27 cellular contexts compared by ENCODE assay signal in genomic region chr7:128151646-128152045, GRCh38.
"Had no signal": no experiment of that assay in that cellular context is flagged by ENCODE, and none has a peak within 500 bp of the region (broad histone marks: within the 10 kb centered on the region; RNA-seq: fewer than 3 reads in every experiment).

No MANE protein-coding gene starts in this region.

- H3K27me3 ChIP-seq: ascending aorta, ovary, thyroid gland, upper lobe of left lung had no signal

- H3K27ac ChIP-seq: ascending aorta, coronary artery, dorsolateral prefrontal cortex, left lung, lower lobe of right lung, neutrophil, ovary, prostate gland, sigmoid colon, thyroid gland, upper lobe of left lung, WERI-Rb-1 had no signal

- H3K4me1 ChIP-seq: ascending aorta, lower lobe of right lung, prostate gland, sigmoid colon, thyroid gland, upper lobe of left lung had no signal

- ATAC-seq: activated CD4-positive, CD25-positive, alpha-beta regulatory T cell treated with anti-CD3 and anti-CD28 coated beads, Interleukin-2, amount 50 U/mL, for 24 hours; left lung; lower lobe of right lung; stimulated activated effector memory CD8-positive, alpha-beta T cell treated with anti-CD3 and anti-CD28 coated beads, Interleukin-12 subunit alpha, Interleukin-12 subunit beta, amount 100 ng/mL, for 72 hours had no signal

- DNase-seq: activated CD4-positive, alpha-beta T cell treated with anti-CD3 and anti-CD28 coated beads for 48 hours; activated CD4-positive, alpha-beta T cell treated with anti-CD3 and anti-CD28 coated beads, Interleukin-2, amount 50 U/mL, for 48 hours; activated CD8-positive, alpha-beta memory T cell treated with anti-CD3 and anti-CD28 coated beads for 24 hours; activated CD8-positive, alpha-beta memory T cell treated with anti-CD3 and anti-CD28 coated beads, Interleukin-2, amount 50 U/mL, for 4 hours; activated gamma-delta T cell; activated naive CD4-positive, alpha-beta T cell treated with anti-CD3 and anti-CD28 coated beads, Interleukin-2, amount 10 ng/mL, durations not matched to agents 7 days and 5 days; activated naive CD8-positive, alpha-beta T cell treated with anti-CD3 and anti-CD28 coated beads, Interleukin-2, amount 10 ng/mL, durations not matched to agents 7 days and 5 days; activated T-cell treated with anti-CD3 and anti-CD28 coated beads, Interleukin-2, amount 50 U/mL, for 24 hours; dorsolateral prefrontal cortex; effector memory CD4-positive, alpha-beta T cell; left lung; lower lobe of right lung; nephron progenitor cell; ovary; retina; sigmoid colon; small intestine; stimulated activated CD4-positive, alpha-beta T cell treated with anti-CD3 and anti-CD28 coated beads, Interleukin-4, amount 100 ng/mL, for 24 hours; thyroid gland; WERI-Rb-1 had no signal

- H3K4me3 ChIP-seq: ascending aorta, coronary artery, dorsolateral prefrontal cortex, left lung, lower lobe of right lung, ovary, prostate gland, sigmoid colon, thyroid gland, upper lobe of left lung had no signal

- H3K36me3 ChIP-seq: ascending aorta, left lung, lower lobe of right lung, neutrophil, ovary, prostate gland, sigmoid colon, thyroid gland, upper lobe of left lung, WERI-Rb-1 had no signal

- H3K9me3 ChIP-seq: ascending aorta, left lung, lower lobe of right lung, neutrophil, ovary, prostate gland, sigmoid colon, thyroid gland, upper lobe of left lung had no signal
